ENCODE assay signal across 22 cellular contexts in the genomic region with DNA sequence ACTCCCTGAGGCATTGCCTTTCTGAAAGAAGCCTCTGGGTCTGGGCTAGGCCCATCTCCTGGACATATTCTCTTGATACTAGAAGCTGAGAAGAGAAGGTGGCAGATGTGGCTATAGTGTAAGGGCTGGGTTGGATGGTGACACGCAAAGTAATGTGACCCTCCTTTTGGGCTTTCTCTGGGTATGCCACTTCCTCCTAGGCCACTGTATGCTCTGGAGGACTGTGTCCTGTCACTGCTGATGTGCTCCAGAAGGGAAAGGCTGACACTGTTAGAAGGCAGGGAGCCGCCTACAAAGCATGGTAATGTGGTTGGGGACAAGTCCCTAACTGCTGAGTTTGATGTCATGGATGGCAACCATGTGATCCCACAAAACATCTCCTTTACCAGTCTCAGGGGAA.
"Had no signal": no experiment of that assay in that cellular context is flagged by ENCODE, and none has a peak within 500 bp of the region (broad histone marks: within the 10 kb centered on the region; RNA-seq: fewer than 3 reads in every experiment).

No MANE protein-coding gene starts in this region.

- H3K27me3 Mint-ChIP-seq: memory B cell; naive B cell; stimulated activated memory B cell treated with anti-CD40 and anti-IgM and Interleukin-4, amounts not matched to agents 10 μg/mL and 1 μg/mL and 100 μg/mL, for 72 hours; T-cell had no signal

- H3K27ac ChIP-seq: colonic mucosa, dorsolateral prefrontal cortex, esophagus squamous epithelium, gastroesophageal sphincter, right lobe of liver, tibial artery, WERI-Rb-1 had no signal

- H3K9me3 ChIP-seq: colonic mucosa, esophagus squamous epithelium, gastroesophageal sphincter, mucosa of descending colon, right lobe of liver, tibial artery had no signal

- H3K27ac Mint-ChIP-seq: activated CD8-positive, alpha-beta T cell treated with anti-CD3 and anti-CD28 coated beads, Interleukin-2, amount 10 ng/mL, durations not matched to agents 7 days and 5 days; activated naive CD4-positive, alpha-beta T cell treated with anti-CD3 and anti-CD28 coated beads, Interleukin-2, amount 50 U/mL, for 72 hours; effector memory CD8-positive, alpha-beta T cell; memory B cell; stimulated activated memory B cell treated with anti-CD40 and anti-IgM and Interleukin-4, amounts not matched to agents 10 μg/mL and 1 μg/mL and 100 μg/mL, for 72 hours; T-cell had no signal

- H3K27me3 ChIP-seq: colonic mucosa, esophagus squamous epithelium, gastroesophageal sphincter, right lobe of liver, tibial artery had no signal

- H3K4me3 ChIP-seq: colonic mucosa, dorsolateral prefrontal cortex, esophagus squamous epithelium, gastroesophageal sphincter, mucosa of descending colon, right lobe of liver, tibial artery had no signal

- H3K4me3 Mint-ChIP-seq: activated CD8-positive, alpha-beta T cell treated with anti-CD3 and anti-CD28 coated beads, Interleukin-2, amount 10 ng/mL, durations not matched to agents 7 days and 5 days; effector memory CD8-positive, alpha-beta T cell; memory B cell; naive B cell; stimulated activated memory B cell treated with anti-CD40 and anti-IgM and Interleukin-4, amounts not matched to agents 10 μg/mL and 1 μg/mL and 100 μg/mL, for 72 hours; T-cell had no signal

- H3K36me3 ChIP-seq: WERI-Rb-1 had no signal

- ATAC-seq: activated CD8-positive, alpha-beta T cell treated with anti-CD3 and anti-CD28 coated beads, Interleukin-2, amount 10 ng/mL, durations not matched to agents 7 days and 5 days; effector memory CD8-positive, alpha-beta T cell; gastroesophageal sphincter; left cardiac atrium; mucosa of descending colon; stimulated activated memory B cell treated with anti-CD40 and anti-IgM and Interleukin-4, amounts not matched to agents 10 μg/mL and 1 μg/mL and 100 μg/mL, for 72 hours; T-cell had no signal

- H3K4me1 ChIP-seq: colonic mucosa, right lobe of liver had no signal

- H3K36me3 Mint-ChIP-seq: activated naive CD4-positive, alpha-beta T cell treated with anti-CD3 and anti-CD28 coated beads, Interleukin-2, amount 50 U/mL, for 72 hours had no signal

- H3K9me3 Mint-ChIP-seq: activated naive CD4-positive, alpha-beta T cell treated with anti-CD3 and anti-CD28 coated beads, Interleukin-2, amount 50 U/mL, for 72 hours; effector memory CD8-positive, alpha-beta T cell; memory B cell; naive B cell; stimulated activated memory B cell treated with anti-CD40 and anti-IgM and Interleukin-4, amounts not matched to agents 10 μg/mL and 1 μg/mL and 100 μg/mL, for 72 hours; T-cell had no signal

- DNase-seq: activated CD4-positive, alpha-beta T cell treated with anti-CD3 and anti-CD28 coated beads, Interleukin-2, amount 50 U/mL, for 1 hour; activated CD4-positive, CD25-positive, alpha-beta regulatory T cell treated with anti-CD3 and anti-CD28 coated beads, Interleukin-2, amount 50 U/mL, for 72 hours; activated CD8-positive, alpha-beta T cell treated with anti-CD3 and anti-CD28 coated beads, Interleukin-2, amount 10 ng/mL, durations not matched to agents 7 days and 5 days; colonic mucosa; dorsolateral prefrontal cortex; effector memory CD8-positive, alpha-beta T cell; esophagus squamous epithelium; left cardiac atrium; mucosa of descending colon; naive B cell; nucleus accumbens; right lobe of liver; small intestine; stimulated activated CD4-positive, alpha-beta T cell treated with anti-CD3 and anti-CD28 coated beads, Interleukin-15, amount 100 ng/mL, for 24 hours; substantia nigra; T-cell; tibial artery; WERI-Rb-1 had no signal

- H3K4me1 Mint-ChIP-seq: memory B cell; naive B cell; stimulated activated memory B cell treated with anti-CD40 and anti-IgM and Interleukin-4, amounts not matched to agents 10 μg/mL and 1 μg/mL and 100 μg/mL, for 72 hours; T-cell had no signal
